ENCODE assay signal across 18 cellular contexts in genomic region chr22:17770180-17771077, GRCh38. TPM values are rescaled to one million over a fixed set of nuclear protein-coding genes. Genes with fewer than 3 reads are reported as not detected.
DNase-seq lines count a peak whose midpoint lies in the region; ATAC-seq and TF ChIP-seq lines count a peak whose summit lies in the region.
"Had no signal": no experiment of that assay in that cellular context is flagged by ENCODE, and none has a peak within 500 bp of the region (broad histone marks: within the 10 kb centered on the region; RNA-seq: fewer than 3 reads in every experiment).

No MANE protein-coding gene starts in this region.

- H3K4me1 Mint-ChIP-seq in dendritic cell treated with granulocyte-macrophage colony-stimulating factor and Interleukin-4, amounts not matched to agents 40 ng/mL and 50 ng/mL, for 4 days (ENCODE audit: low read depth), result peaks cover 74% of the 10 kb centered on the region
- H3K4me1 Mint-ChIP-seq in naive thymus-derived CD4-positive, alpha-beta T cell, result peaks cover 41 to 68% (median 49%) of the 10 kb centered on the region in 7 donors

- DNase-seq in Ammon's horn (ENCODE audit: low spot score) (peak; percentile 82), GM12864 (ENCODE audit: low read depth) (no peak), H7 (no peak), AML-193 (lab: John Stamatoyannopoulos, UW) (no peak)
- no peak for DNase-seq in naive thymus-derived CD4-positive, alpha-beta T cell
- no peak for DNase-seq in activated CD8-positive, alpha-beta memory T cell treated with anti-CD3 and anti-CD28 coated beads for 24 hours
- DNase-seq: activated CD4-positive, alpha-beta T cell treated with anti-CD3 and anti-CD28 coated beads for 36 hours; cerebellar nuclear complex; DMS 273 treated with DMSO at 0.1 percent for 48 hours; foreskin melanocyte; NCI-H1436; NCI-H2227 treated with DMSO at 0.1 percent for 48 hours; NK-92 treated with Interleukin-12 subunit alpha and Interleukin-12 subunit beta, amount 100 ng/mL, for 24 hours; occipital lobe had no signal

- H3K4me3 Mint-ChIP-seq in dendritic cell treated with granulocyte-macrophage colony-stimulating factor and Interleukin-4, amounts not matched to agents 40 ng/mL and 50 ng/mL, for 4 days, result peak overlapping the region; percentile 96
- peak overlapping the region in 2 of 10 donors; percentile 41 to 76 for H3K4me3 Mint-ChIP-seq in naive thymus-derived CD4-positive, alpha-beta T cell
- H3K4me3 Mint-ChIP-seq: activated CD4-positive, alpha-beta T cell treated with anti-CD3 and anti-CD28 coated beads for 36 hours; T-helper 1 cell treated with Interleukin-12 subunit alpha and Interleukin-12 subunit beta and Interleukin-4 antibody, amounts not matched to agents 30 μg/mL and 1 μg/mL, for 36 hours had no signal

- no peak for TF ChIP-seq CTCF in GM12864 (IDR thresholded peaks at IDR 0.05; ENCODE audit: low read depth, low read length, missing control alignments)

- H3K4me3 ChIP-seq in GM12864 (ENCODE audit: low read depth, low read length) (peak overlapping the region; percentile 26), H7 (ENCODE audit: insufficient read depth, low read depth, low read length) (no peak overlapping the region)
- no peak overlapping the region for H3K4me3 ChIP-seq in naive thymus-derived CD4-positive, alpha-beta T cell (ENCODE audit: low read length)
- H3K4me3 ChIP-seq: transverse colon had no signal

- H3K27me3 ChIP-seq in naive thymus-derived CD4-positive, alpha-beta T cell (ENCODE audit: control insufficient read depth in 2 of 2, insufficient read depth in 2 of 2, low read length in 2 of 2), result no peaks in the 10 kb centered on the region
- peaks cover 3% of the 10 kb centered on the region; the same call in 1 of the 2 replicates for H3K27me3 ChIP-seq in H7 (ENCODE audit: control insufficient read depth, insufficient read depth, low read length)
- H3K27me3 ChIP-seq: transverse colon had no signal

- intact Hi-C loops in dendritic cell treated with granulocyte-macrophage colony-stimulating factor and Interleukin-4, amounts not matched to agents 40 ng/mL and 50 ng/mL, for 4 days (cut with micrococcal nuclease), result no loop called here
- intact Hi-C loops in naive thymus-derived CD4-positive, alpha-beta T cell (cut with micrococcal nuclease), result loop anchor here in 1 of 2 donors (5.0 kb wide), 1 partner anchor 683 kb away; no protein-coding TSS in a partner anchor

- no peak overlapping the region for H3K27ac ChIP-seq in naive thymus-derived CD4-positive, alpha-beta T cell (ENCODE audit: low read depth, low read length)

- ATAC-seq in naive thymus-derived CD4-positive, alpha-beta T cell, result no peak
- no peak for ATAC-seq in HG03520 (IDR thresholded peaks at IDR 0.05; ENCODE audit: unreplicated experiment)
- ATAC-seq: activated CD4-positive, alpha-beta T cell treated with anti-CD3 and anti-CD28 coated beads for 36 hours had no signal

- H3K36me3 Mint-ChIP-seq in dendritic cell treated with granulocyte-macrophage colony-stimulating factor and Interleukin-4, amounts not matched to agents 40 ng/mL and 50 ng/mL, for 4 days (ENCODE audit: low read depth), result peaks cover 60% of the 10 kb centered on the region
- H3K36me3 Mint-ChIP-seq in naive thymus-derived CD4-positive, alpha-beta T cell, result peaks cover 0 to 10% (median 0%) of the 10 kb centered on the region in 5 donors

- no peaks in the 10 kb centered on the region for H3K36me3 ChIP-seq in naive thymus-derived CD4-positive, alpha-beta T cell (ENCODE audit: control insufficient read depth in 2 of 3, insufficient read depth in 3 of 3, low read length in 3 of 3)
- no peaks in the 10 kb centered on the region for H3K36me3 ChIP-seq in H7 (replicated peaks; ENCODE audit: control insufficient read depth, insufficient read depth, low read length)
- H3K36me3 ChIP-seq: transverse colon had no signal

- peak overlapping the region; percentile 100 for H3K27ac Mint-ChIP-seq in dendritic cell treated with granulocyte-macrophage colony-stimulating factor and Interleukin-4, amounts not matched to agents 40 ng/mL and 50 ng/mL, for 4 days
- peak overlapping the region; percentile 1 to 84 (median 59) for H3K27ac Mint-ChIP-seq in naive thymus-derived CD4-positive, alpha-beta T cell
- H3K27ac Mint-ChIP-seq: activated CD4-positive, alpha-beta T cell treated with anti-CD3 and anti-CD28 coated beads for 36 hours; T-helper 1 cell treated with Interleukin-12 subunit alpha and Interleukin-12 subunit beta and Interleukin-4 antibody, amounts not matched to agents 30 μg/mL and 1 μg/mL, for 36 hours had no signal

- H3K4me1 ChIP-seq in naive thymus-derived CD4-positive, alpha-beta T cell (ENCODE audit: control insufficient read depth in 2 of 2, insufficient read depth in 2 of 2, low read length in 2 of 2), result peaks cover 33 to 47% of the 10 kb centered on the region in 2 donors

- no peaks in the 10 kb centered on the region for H3K27me3 Mint-ChIP-seq in dendritic cell treated with granulocyte-macrophage colony-stimulating factor and Interleukin-4, amounts not matched to agents 40 ng/mL and 50 ng/mL, for 4 days
- H3K27me3 Mint-ChIP-seq in naive thymus-derived CD4-positive, alpha-beta T cell, result peaks cover 0 to 14% (median 0%) of the 10 kb centered on the region in 5 donors

- CTCF ChIA-PET in naive thymus-derived CD4-positive, alpha-beta T cell (lab: Charles Lee), result interaction anchor here (1.0 to 1.7 kb wide), 3 partner anchors 11 to 28 kb away, joined by 3 to 8 read pairs (median 4); no protein-coding TSS in a partner anchor

- POLR2A ChIA-PET in naive thymus-derived CD4-positive, alpha-beta T cell (lab: Charles Lee), result interaction anchor here (0.8 to 1.9 kb wide), 3 partner anchors 9 to 380 kb away, joined by 3 to 9 read pairs (median 3); no protein-coding TSS in a partner anchor

- no peaks in the 10 kb centered on the region for H3K9me3 ChIP-seq in naive thymus-derived CD4-positive, alpha-beta T cell (ENCODE audit: control insufficient read depth in 2 of 3, low read length in 3 of 3)
- H3K9me3 ChIP-seq: transverse colon had no signal

- H3K9me3 Mint-ChIP-seq in dendritic cell treated with granulocyte-macrophage colony-stimulating factor and Interleukin-4, amounts not matched to agents 40 ng/mL and 50 ng/mL, for 4 days, result no peaks in the 10 kb centered on the region
- H3K9me3 Mint-ChIP-seq in naive thymus-derived CD4-positive, alpha-beta T cell, result no peaks in the 10 kb centered on the region
- H3K9me3 Mint-ChIP-seq: T-helper 1 cell treated with Interleukin-12 subunit alpha and Interleukin-12 subunit beta and Interleukin-4 antibody, amounts not matched to agents 30 μg/mL and 1 μg/mL, for 36 hours had no signal

RNA-seq across cellular contexts. Expression of gene BID, which starts 3.8 kb away (rescaled TPM):
- total RNA-seq in naive thymus-derived CD4-positive, alpha-beta T cell, result 10 to 100 TPM; 15.4 to 64.6 (median 21.9) TPM
- polyA plus RNA-seq in naive thymus-derived CD4-positive, alpha-beta T cell, result 10 to 100 TPM; 51.4 to 66.2 TPM
- 36.2 and 52.6 TPM in 2 replicates for total RNA-seq in H7 (2014; rRNA removed; shearing (Covaris generic))
